ENCODE assay signal across 15 cellular contexts in the genomic region with DNA sequence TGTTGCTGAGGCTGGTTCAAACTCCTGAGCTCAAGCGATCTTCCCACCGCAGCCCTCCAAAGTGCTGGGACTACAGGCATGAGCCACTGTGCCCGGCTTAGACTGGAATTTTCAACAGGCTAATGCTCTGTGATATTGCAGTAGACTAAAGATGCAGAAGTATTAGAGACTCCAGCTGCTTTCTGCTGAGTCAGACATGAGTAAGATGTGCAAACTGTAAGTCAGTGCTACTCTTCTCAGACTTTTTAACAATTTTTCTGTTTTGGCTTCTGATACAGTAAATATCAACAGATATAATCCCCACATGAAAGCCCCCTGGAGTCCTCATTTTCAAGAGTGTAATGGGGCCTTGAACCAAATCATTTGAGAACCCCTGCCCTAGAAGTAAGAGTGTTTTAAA. TPM values are rescaled to one million over a fixed set of nuclear protein-coding genes. Genes with fewer than 3 reads are reported as not detected.
DNase-seq lines count a peak whose midpoint lies in the region; ATAC-seq, FAIRE-seq and TF ChIP-seq lines count a peak whose summit lies in the region.
"Had no signal": no experiment of that assay in that cellular context is flagged by ENCODE, and none has a peak within 500 bp of the region (broad histone marks: within the 10 kb centered on the region; RNA-seq: fewer than 3 reads in every experiment).

No MANE protein-coding gene starts in this region.

- RAD21 ChIA-PET in GM12878 (lab: Charles Lee; ENCODE audit: unreplicated experiment) = interaction anchor here (1.0 to 5.1 kb wide), 4 partner anchors 23 to 175 kb away, joined by 3 to 140 read pairs (median 6); no protein-coding TSS in a partner anchor

- no peak overlapping the region for H3K27ac ChIP-seq in GM12878 (ENCODE audit: control insufficient read depth, insufficient read depth)
- no peak overlapping the region for H3K27ac ChIP-seq in effector memory CD4-positive, alpha-beta T cell (ENCODE audit: insufficient read depth, low read length, poor library complexity, severe bottlenecking)
- H3K27ac ChIP-seq: left ventricle myocardium inferior, SJSA1 had no signal

- H3K36me3 Mint-ChIP-seq in T-cell = no peaks in the 10 kb centered on the region

- peak overlapping the region; percentile 50 for H3K4me2 ChIP-seq in GM12878 (ENCODE audit: control insufficient read depth, insufficient read depth)

- H3K36me3 ChIP-seq in GM12878 (ENCODE audit: control insufficient read depth in 2 of 2, insufficient read depth in 2 of 2, low read length in 1 of 2) = no peaks in the 10 kb centered on the region
- no peaks in the 10 kb centered on the region for H3K36me3 ChIP-seq in effector memory CD4-positive, alpha-beta T cell (ENCODE audit: control insufficient read depth, insufficient read depth, low read length)
- H3K36me3 ChIP-seq: left ventricle myocardium inferior, SJSA1 had no signal

- ATAC-seq in GM12878 = peak; percentile 24
- no peak for ATAC-seq in T-cell (replicated peaks in 1 of 4)
- no peak for ATAC-seq in stimulated activated naive CD8-positive, alpha-beta T cell treated with anti-CD3 and anti-CD28 coated beads, Interleukin-15, Interleukin-2, amounts not matched to agents 100 U/mL and 50 U/mL, for 24 hours
- ATAC-seq: activated CD4-positive, alpha-beta T cell treated with anti-CD3 and anti-CD28 coated beads for 36 hours had no signal

- H3K4me3 Mint-ChIP-seq in T-cell = no peak overlapping the region
- H3K4me3 Mint-ChIP-seq: activated CD4-positive, alpha-beta T cell treated with anti-CD3 and anti-CD28 coated beads for 36 hours had no signal

- TF ChIP-seq RAD21 in GM12878 (IDR thresholded peaks at IDR 0.05; ENCODE audit: insufficient read depth, low read depth, low read length) = no peak

- POLR2A ChIA-PET in GM12878 (lab: Charles Lee) (no interaction called here), T-cell (lab: Charles Lee) (no interaction called here)

- TF ChIP-seq EP300 in GM12878 (IDR thresholded peaks at IDR 0.05; ENCODE audit: borderline replicate concordance in 1 of 2, control insufficient read depth in 1 of 2, low read depth in 2 of 2, low read length in 2 of 2) = no peak

- WGBS in GM12878 (ENCODE audit: insufficient coverage, insufficient replicate concordance, low lambda C conversion rate, missing lambda C conversion rate) = 64% methylated on average over 3 of the region's 3 CpGs

- FAIRE-seq in GM12878 (lab: Jason Lieb, UNC) = no peak

- peaks cover 33% of the 10 kb centered on the region for H3K4me1 ChIP-seq in GM12878 (ENCODE audit: control insufficient read depth, insufficient read depth, low read length)
- H3K4me1 ChIP-seq in effector memory CD4-positive, alpha-beta T cell (ENCODE audit: control insufficient read depth, insufficient read depth, low read length, poor library complexity, severe bottlenecking) = no peaks in the 10 kb centered on the region
- H3K4me1 ChIP-seq: left ventricle myocardium inferior, SJSA1 had no signal

- H3K79me2 ChIP-seq in GM12878 (ENCODE audit: control insufficient read depth, insufficient read depth, low read length) = no peaks in the 10 kb centered on the region

- SMC1A ChIA-PET in GM12878 (lab: Charles Lee; ENCODE audit: uncharacterized antibody, unreplicated experiment) = interaction anchor here (0.7 to 7.4 kb wide), 7 partner anchors 15 to 175 kb away, joined by 3 to 174 read pairs (median 3); no protein-coding TSS in a partner anchor

- no peak for TF ChIP-seq CTCF in NB4 (IDR thresholded peaks at IDR 0.05; ENCODE audit: low read depth, low read length)
- TF ChIP-seq CTCF in GM12878 (IDR thresholded peaks at IDR 0.05 in 2 of 3, conservative IDR thresholded peaks at IDR 0.05 in 1 of 3; ENCODE audit: control insufficient read depth in 2 of 3, extremely low read depth in 1 of 3, insufficient read depth in 1 of 3, low read depth in 3 of 3, low read length in 3 of 3) = no peak

- intact Hi-C loops in GM12878 (cut with micrococcal nuclease; ENCODE audit: unreplicated experiment) = no loop called here

- DNase-seq in AML-193 (lab: John Stamatoyannopoulos, UW) = peak; percentile 29 to 36
- DNase-seq in NB4 (ENCODE audit: low read depth) = peak; percentile 54
- DNase-seq in GM12878 (ENCODE audit: low read depth, low spot score) = no peak
- DNase-seq in kidney glomerular epithelial cell (lab: John Stamatoyannopoulos, UW) = peak; percentile 20
- no peak for DNase-seq in effector memory CD4-positive, alpha-beta T cell
- no peak for DNase-seq in T-cell
- no peak for DNase-seq in stimulated activated naive CD8-positive, alpha-beta T cell treated with anti-CD3 and anti-CD28 coated beads, Interleukin-15, Interleukin-2, amounts not matched to agents 100 U/mL and 50 U/mL, for 24 hours
- DNase-seq in D341Med (ENCODE audit: low spot score) = no peak
- DNase-seq: activated effector memory CD4-positive, alpha-beta T cell treated with Interleukin-2 at 50 U/mL for 16 hours; left ventricle myocardium inferior; NCI-H1092; NCI-H510A treated with DMSO at 0.1 percent for 48 hours; occipital lobe had no signal

- H3K27ac Mint-ChIP-seq in T-cell = no peak overlapping the region
- H3K27ac Mint-ChIP-seq: activated CD4-positive, alpha-beta T cell treated with anti-CD3 and anti-CD28 coated beads for 36 hours had no signal

- H3K27me3 ChIP-seq in GM12878 (replicated peaks in 1 of 2; ENCODE audit: control insufficient read depth in 2 of 2, insufficient read depth in 2 of 2, low read length in 1 of 2) = no peaks in the 10 kb centered on the region
- H3K27me3 ChIP-seq in effector memory CD4-positive, alpha-beta T cell (replicated peaks; ENCODE audit: control insufficient read depth, insufficient read depth, low read length, poor library complexity, severe bottlenecking) = no peaks in the 10 kb centered on the region
- H3K27me3 ChIP-seq: SJSA1 had no signal

- H4K20me1 ChIP-seq in GM12878 (ENCODE audit: control insufficient read depth, insufficient read depth) = no peaks in the 10 kb centered on the region

- in situ Hi-C loops in GM12878 (cut with MboI) = loop anchor here (5.0 kb wide), 2 partner anchors 91 to 191 kb away; no protein-coding TSS in a partner anchor

- no peak for TF ChIP-seq POLR2A in NB4 (IDR thresholded peaks at IDR 0.05; ENCODE audit: extremely low read depth, insufficient read length)
- no peak for TF ChIP-seq POLR2A in GM12878 (IDR thresholded peaks at IDR 0.05; ENCODE audit: low read depth, low read length)

- no peak overlapping the region for H2AFZ ChIP-seq in GM12878 (ENCODE audit: control insufficient read depth, low read depth, low read length)

- H3K9ac ChIP-seq in GM12878 (ENCODE audit: control insufficient read depth, insufficient read depth, low read length) = no peak overlapping the region

- CTCF ChIA-PET in GM12878 (lab: Yijun Ruan, JAX) (interaction anchor here (1.5 to 6.2 kb wide), 4 partner anchors 13 to 100 kb away, joined by 3 to 197 read pairs (median 36); no protein-coding TSS in a partner anchor), T-cell (lab: Charles Lee) (no interaction called here)

- H3K9me3 ChIP-seq in GM12878 (replicated peaks; ENCODE audit: control insufficient read depth, insufficient read depth, low read length) = no peaks in the 10 kb centered on the region; the same call in 2 of the 3 replicates
- no peaks in the 10 kb centered on the region for H3K9me3 ChIP-seq in effector memory CD4-positive, alpha-beta T cell (ENCODE audit: control insufficient read depth, low read length)
- H3K9me3 ChIP-seq: left ventricle myocardium inferior had no signal

- H3K4me1 Mint-ChIP-seq in T-cell = peaks cover 14 to 20% (median 14%) of the 10 kb centered on the region in 3 donors

- no peaks in the 10 kb centered on the region for H3K9me3 Mint-ChIP-seq in T-cell

- H3K4me3 ChIP-seq in NB4 (ENCODE audit: low read depth, low read length) (no peak overlapping the region), GM12878 (no peak overlapping the region; the same call in 1 of the 2 replicates)
- no peak overlapping the region for H3K4me3 ChIP-seq in effector memory CD4-positive, alpha-beta T cell (ENCODE audit: insufficient read depth, low read depth, low read length, poor library complexity, severe bottlenecking)
- H3K4me3 ChIP-seq: left ventricle myocardium inferior, SJSA1 had no signal

- H3K27me3 Mint-ChIP-seq in T-cell = no peaks in the 10 kb centered on the region

- no TSS peak for BruUV-seq in GM12878 (replicated peaks; lab: Mats Ljungman, UMichigan)

RNA-seq across cellular contexts. Expression of gene NLRP3, which starts 29.3 kb away (rescaled TPM):
- 11.1 and 15.1 TPM in 2 replicates for total RNA-seq in GM12878 (2013; cell fraction: nucleolus; rRNA removed)
- 10.4 and 11.6 TPM in 2 replicates for total RNA-seq in GM12878 (2014; rRNA removed)
- 9.7 and 9.8 TPM in 2 replicates for total RNA-seq in GM12878 (2014; rRNA removed; fragmentation: Illumina TruSeq; extraction: Trizol)
- 8.4 and 9.5 TPM in 2 replicates for total RNA-seq in GM12878 (2021)
- polyA plus RNA-seq in GM12878 (2011; ENCODE audit: low read depth) = 0.12 TPM
- polyA plus RNA-seq in GM12878 (2011; rRNA removed) = 1.8 and 2.4 TPM in 2 replicates
- polyA plus RNA-seq in GM12878 (2011; cell fraction: cytosol; rRNA removed) = 1.9 and 3.3 TPM in 2 replicates
- 1.1 and 2.6 TPM in 2 replicates for polyA plus RNA-seq in GM12878 (2011; cell fraction: nucleus; rRNA removed)
- 0.10 and 0.37 TPM in 2 replicates for polyA plus RNA-seq in GM12878 (2012)
- 6.5 and 7.8 TPM in 2 replicates for polyA plus RNA-seq in GM12878 (2014; fragmentation: Illumina TruSeq; extraction: Trizol)
- 1 to 10 TPM; 2.5 to 3.4 TPM for polyA plus RNA-seq in GM12878 (2014; fragmentation: Nextera tagmentation; extraction: Ambion mirVana)
- 6.6 and 7.2 TPM in 2 replicates for polyA plus RNA-seq in GM12878 (2014; rRNA removed)
- 1 to 10 TPM; 2.4 to 3.4 TPM for polyA plus RNA-seq in GM12878 (2016; fragmentation: Nextera tagmentation; extraction: Ambion mirVana)
- 3.4 and 4.1 TPM in 2 replicates for polyA minus RNA-seq in GM12878 (2011; rRNA and poly(A)+ RNA removed)
- polyA minus RNA-seq in GM12878 (2011; cell fraction: cytosol; rRNA and poly(A)+ RNA removed) = 0.67 and 2.0 TPM in 2 replicates
- 0.85 and 2.3 TPM in 2 replicates for polyA minus RNA-seq in GM12878 (2011; cell fraction: nucleus; rRNA and poly(A)+ RNA removed)
- 1 to 10 TPM; 2.9 to 8.5 (median 5.1) TPM for total RNA-seq in T-cell

RNA-seq across cellular contexts. Expression of gene ZNF496, which starts 55.0 kb away (rescaled TPM):
- 127 and 144 TPM in 2 replicates for total RNA-seq in GM12878 (2013; cell fraction: nucleolus; rRNA removed)
- total RNA-seq in GM12878 (2014; rRNA removed) (16.6 and 21.0 TPM in 2 replicates), GM12878 (2014; rRNA removed; fragmentation: Illumina TruSeq; extraction: Trizol) (11.6 and 12.1 TPM in 2 replicates), GM12878 (2021) (24.9 and 26.4 TPM in 2 replicates), T-cell (10 to 100 TPM; 12.2 to 29.3 (median 23.6) TPM)
- 7.0 TPM for polyA plus RNA-seq in GM12878 (2011; ENCODE audit: low read depth)
- polyA plus RNA-seq in GM12878 (2011; rRNA removed) (14.5 and 21.4 TPM in 2 replicates), GM12878 (2014; fragmentation: Illumina TruSeq; extraction: Trizol) (11.5 and 12.7 TPM in 2 replicates), GM12878 (2014; fragmentation: Nextera tagmentation; extraction: Ambion mirVana) (1 to 10 TPM; 1.6 to 3.0 TPM), GM12878 (2014; rRNA removed) (21.4 and 21.9 TPM in 2 replicates), GM12878 (2016; fragmentation: Nextera tagmentation; extraction: Ambion mirVana) (10 to 100 TPM; 12.3 TPM)
- 23.4 and 26.0 TPM in 2 replicates for polyA plus RNA-seq in GM12878 (2011; cell fraction: cytosol; rRNA removed)
- polyA plus RNA-seq in GM12878 (2011; cell fraction: nucleus; rRNA removed) = 44.1 and 50.6 TPM in 2 replicates
- polyA plus RNA-seq in GM12878 (2012) = 13.1 and 14.3 TPM in 2 replicates
- polyA minus RNA-seq in GM12878 (2011; rRNA and poly(A)+ RNA removed) = 28.3 and 39.2 TPM in 2 replicates
- polyA minus RNA-seq in GM12878 (2011; cell fraction: cytosol; rRNA and poly(A)+ RNA removed) = 8.8 and 10.3 TPM in 2 replicates
- 13.4 and 24.2 TPM in 2 replicates for polyA minus RNA-seq in GM12878 (2011; cell fraction: nucleus; rRNA and poly(A)+ RNA removed)

Comparison
In these comparisons a context has a peak if more than half of its experiments do, and no peak if none do; other contexts are left out.
1. DNase-seq: peak in AML-193 (2 of 2), NB4 (single experiment) and kidney glomerular epithelial cell (single experiment); none in GM12878 (single experiment), effector memory CD4-positive, alpha-beta T cell (0 of 3), T-cell (0 of 34), stimulated activated naive CD8-positive, alpha-beta T cell treated with anti-CD3 and anti-CD28 coated beads, Interleukin-15, Interleukin-2, amounts not matched to agents 100 U/mL and 50 U/mL, for 24 hours (single experiment) and D341Med (single experiment).